13 cellular contexts compared by ENCODE assay signal in the genomic region with DNA sequence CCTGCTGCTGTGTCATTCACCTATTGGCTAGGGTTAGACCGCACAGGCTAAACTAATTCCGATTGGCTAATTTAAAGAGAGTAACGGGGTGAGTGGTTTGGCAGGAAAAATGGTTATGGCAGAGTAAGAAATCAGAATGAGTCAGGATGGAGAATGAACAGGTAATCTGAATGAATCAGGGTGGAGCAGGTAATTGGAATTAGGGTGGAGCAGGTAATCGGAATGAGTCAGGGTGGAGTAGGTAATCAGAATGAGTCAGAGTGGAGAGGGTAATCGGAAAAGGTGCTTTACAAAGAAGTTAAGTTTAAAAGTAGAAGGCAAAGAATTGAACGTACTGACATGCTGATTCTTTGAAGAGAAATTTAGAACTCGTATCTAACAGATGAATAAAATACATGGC.
"Had no signal": no experiment of that assay in that cellular context is flagged by ENCODE, and none has a peak within 500 bp of the region (broad histone marks: within the 10 kb centered on the region; RNA-seq: fewer than 3 reads in every experiment).

No MANE protein-coding gene starts in this region.

- H3K4me3 ChIP-seq: vagina had no signal

- H3K4me1 ChIP-seq: vagina had no signal

- FAIRE-seq: kidney had no signal

- H3K27ac ChIP-seq: brain microvascular endothelial cell, vagina had no signal

- H3K9me3 ChIP-seq: vagina had no signal

- H3K36me3 ChIP-seq: vagina had no signal

- ATAC-seq: activated CD4-positive, CD25-positive, alpha-beta regulatory T cell treated with anti-CD3 and anti-CD28 coated beads, Interleukin-2, amount 50 U/mL, for 24 hours; natural killer cell treated with Interleukin-12 subunit alpha and Interleukin-12 subunit beta and Interleukin-15 and Interleukin-18, amount 100 ng/mL, for 72 hours; stimulated activated memory B cell treated with anti-CD40 and anti-IgM and Interleukin-4, amounts not matched to agents 10 μg/mL and 1 μg/mL and 100 μg/mL, for 72 hours had no signal

- DNase-seq: activated effector memory CD4-positive, alpha-beta T cell treated with Interleukin-2 at 50 U/mL for 16 hours; activated naive CD8-positive, alpha-beta T cell treated with anti-CD3 and anti-CD28 coated beads for 36 hours; activated T-cell treated with anti-CD3 and anti-CD28 coated beads, Interleukin-2, amount 50 U/mL, for 1 hour; cerebellar nuclear complex; dermis blood vessel endothelial cell; hippocampal formation; SW 1271 had no signal

- H3K27me3 ChIP-seq: brain microvascular endothelial cell, vagina had no signal
